In genomic region chr16:4052096-4052495, GRCh38 we compare ENCODE assay signal across 18 cellular contexts.
A peak's percentile ranks its signal among the peaks of the same experiment; 100 is the strongest.
DNase-seq lines count a peak whose midpoint lies in the region; ATAC-seq, FAIRE-seq and TF ChIP-seq lines count a peak whose summit lies in the region.
"Had no signal": no experiment of that assay in that cellular context is flagged by ENCODE, and none has a peak within 500 bp of the region (broad histone marks: within the 10 kb centered on the region; RNA-seq: fewer than 3 reads in every experiment).

No MANE protein-coding gene starts in this region.

- FAIRE-seq in keratinocyte (lab: Jason Lieb, UNC), result peak; percentile 36

- peaks cover 26% of the 10 kb centered on the region for H3F3A ChIP-seq in PC-9 (ENCODE audit: insufficient read depth, low read depth)

- H3K4me1 ChIP-seq in PC-9 (replicated peaks; ENCODE audit: insufficient read depth), result peaks cover 27% of the 10 kb centered on the region
- peaks cover 35% of the 10 kb centered on the region for H3K4me1 ChIP-seq in keratinocyte (ENCODE audit: control insufficient read depth, extremely low read depth, insufficient read depth, low read length)
- peaks cover 5 to 22% (median 15%) of the 10 kb centered on the region in 6 donors for H3K4me1 ChIP-seq in spleen

- H3K9me2 ChIP-seq in PC-9 (ENCODE audit: insufficient read depth), result no peaks in the 10 kb centered on the region

- H3K4me2 ChIP-seq in PC-9 (peak overlapping the region; percentile 68; the same call in 1 of the 2 replicates), keratinocyte (ENCODE audit: control insufficient read depth, extremely low read depth, insufficient read depth, low read depth, low read length) (peak overlapping the region; percentile 39)

- 88 to 96% (median 91%) methylated on average over 14 of the region's 14 CpGs for WGBS in spleen, 5 donors

- no peak overlapping the region for H3K9ac ChIP-seq in keratinocyte (ENCODE audit: control insufficient read depth, extremely low read depth, insufficient read depth, low read length)

- DNase-seq in DMS79 treated with DMSO at 0.1 percent for 48 hours (lab: John Stamatoyannopoulos, UW) (peak; percentile 37), PC-9 (no peak), keratinocyte (ENCODE audit: low read depth, low spot score) (no peak), spleen (peak; percentile 22), KG1 (lab: John Stamatoyannopoulos, UW) (no peak)
- DNase-seq in stimulated activated CD4-positive, alpha-beta T cell treated with anti-CD3 and anti-CD28 coated beads, Interleukin-4, amount 100 ng/mL, for 1 hour, result no peak
- no peak for DNase-seq in stimulated activated CD4-positive, alpha-beta T cell treated with anti-CD3 and anti-CD28 coated beads, Interleukin-15, amount 100 ng/mL, for 24 hours
- DNase-seq: activated B cell treated with CpG ODN at 0.5 μM for 24 hours; activated CD8-positive, alpha-beta T cell treated with anti-CD3 and anti-CD28 coated beads for 36 hours; activated naive CD8-positive, alpha-beta T cell treated with anti-CD3 and anti-CD28 coated beads for 36 hours; activated T-cell treated with anti-CD3 and anti-CD28 coated beads, Interleukin-2, amount 50 U/mL, for 72 hours; Caco-2; naive B cell; NCI-H187 treated with DMSO at 0.1 percent for 48 hours; NCI-H510A treated with DMSO at 0.1 percent for 48 hours; stimulated activated naive CD4-positive, alpha-beta T cell treated with Interleukin-2 at 50 U/mL for 16 hours; T-helper 2 cell had no signal

- H3K9me3 ChIP-seq in PC-9 (ENCODE audit: insufficient read depth, low read depth), result no peaks in the 10 kb centered on the region
- H3K9me3 ChIP-seq in keratinocyte (ENCODE audit: control insufficient read depth, low read depth, low read length), result no peaks in the 10 kb centered on the region
- H3K9me3 ChIP-seq in spleen, result no peaks in the 10 kb centered on the region
- H3K9me3 ChIP-seq: Caco-2 had no signal

- no peaks in the 10 kb centered on the region for H3K36me3 ChIP-seq in PC-9 (ENCODE audit: low read depth)
- no peaks in the 10 kb centered on the region for H3K36me3 ChIP-seq in keratinocyte (ENCODE audit: control insufficient read depth in 2 of 2, extremely low read depth in 1 of 2, insufficient read depth in 2 of 2, low read length in 2 of 2)
- no peaks in the 10 kb centered on the region for H3K36me3 ChIP-seq in spleen

- no peaks in the 10 kb centered on the region for H4K20me1 ChIP-seq in PC-9 (ENCODE audit: insufficient read depth)
- no peaks in the 10 kb centered on the region for H4K20me1 ChIP-seq in keratinocyte (ENCODE audit: control insufficient read depth, extremely low read depth, insufficient read depth, low read length)

- H3K79me2 ChIP-seq in PC-9 (ENCODE audit: low read depth), result no peaks in the 10 kb centered on the region
- H3K79me2 ChIP-seq in keratinocyte (ENCODE audit: control insufficient read depth, insufficient read depth, low read length), result no peaks in the 10 kb centered on the region

- H3K4me3 ChIP-seq in PC-9, result no peak overlapping the region
- no peak overlapping the region for H3K4me3 ChIP-seq in keratinocyte (ENCODE audit: control insufficient read depth in 2 of 3, extremely low read depth in 1 of 3, insufficient read depth in 2 of 3, low read depth in 1 of 3, low read length in 3 of 3)
- H3K4me3 ChIP-seq in spleen, result no peak overlapping the region

- ATAC-seq in HG03025 (IDR thresholded peaks at IDR 0.05; ENCODE audit: low FRiP score, unreplicated experiment), result no peak
- ATAC-seq: activated CD8-positive, alpha-beta T cell treated with anti-CD3 and anti-CD28 coated beads for 36 hours; activated T-cell treated with anti-CD3 and anti-CD28 coated beads, Interleukin-2, amount 50 U/mL, for 72 hours had no signal

- dilution Hi-C loops in keratinocyte (cut with MboI; ENCODE audit: extremely low pct_ligation_motif_present, low sequenced_read_pairs), result no loop called here

- TF ChIP-seq POLR2A in spleen (IDR thresholded peaks at IDR 0.05), result no peak

- H3K27me3 ChIP-seq in PC-9 (ENCODE audit: insufficient read depth, low read depth), result no peaks in the 10 kb centered on the region
- H3K27me3 ChIP-seq in keratinocyte (ENCODE audit: control insufficient read depth, extremely low read depth, insufficient read depth, low read length), result no peaks in the 10 kb centered on the region
- no peaks in the 10 kb centered on the region for H3K27me3 ChIP-seq in spleen (replicated peaks in 1 of 7)

- H2AFZ ChIP-seq in PC-9 (no peak overlapping the region), keratinocyte (ENCODE audit: control insufficient read depth, low read length) (no peak overlapping the region)

- intact Hi-C loops in PC-9 (cut with micrococcal nuclease; ENCODE audit: unreplicated experiment) (no loop called here), spleen (cut with DNase I; ENCODE audit: low total_unique reads) (no loop called here)

- H3K27ac ChIP-seq in PC-9 (no peak overlapping the region), keratinocyte (ENCODE audit: control insufficient read depth, insufficient read depth, low read length) (no peak overlapping the region), spleen (no peak overlapping the region)

- CTCF ChIA-PET in PC-9 (lab: Charles Lee), result no interaction called here

- no peaks in the 10 kb centered on the region for H3K9me1 ChIP-seq in keratinocyte (ENCODE audit: control insufficient read depth, extremely low read depth, insufficient read depth, low read length)

- BruUV-seq in PC-9 (replicated peaks; lab: Mats Ljungman, UMichigan), result no TSS peak

- POLR2A ChIA-PET in PC-9 (lab: Charles Lee; ENCODE audit: unreplicated experiment), result interaction anchor here (0.8 kb wide), 1 partner anchor 172 kb away, joined by 6 read pairs; no protein-coding TSS in a partner anchor

- TF ChIP-seq CTCF in PC-9 (conservative IDR thresholded peaks at IDR 0.05) (no peak), keratinocyte (optimal IDR thresholded peaks at IDR 0.05 in 1 of 3, IDR thresholded peaks at IDR 0.05 in 1 of 3, conservative IDR thresholded peaks at IDR 0.05 in 1 of 3; ENCODE audit: extremely low read depth in 1 of 3, insufficient read depth in 2 of 3, low read length in 3 of 3) (no peak), spleen (IDR thresholded peaks at IDR 0.05 in 8 of 11, conservative IDR thresholded peaks at IDR 0.05 in 3 of 11) (no peak)

Comparison
In these comparisons a context has a peak if more than half of its experiments do, and no peak if none do; other contexts are left out.
1. DNase-seq: peak in DMS79 treated with DMSO at 0.1 percent for 48 hours (single experiment) and spleen (single experiment); none in PC-9 (0 of 2), keratinocyte (single experiment), KG1 (single experiment), stimulated activated CD4-positive, alpha-beta T cell treated with anti-CD3 and anti-CD28 coated beads, Interleukin-4, amount 100 ng/mL, for 1 hour (single experiment) and stimulated activated CD4-positive, alpha-beta T cell treated with anti-CD3 and anti-CD28 coated beads, Interleukin-15, amount 100 ng/mL, for 24 hours (single experiment).